In genomic region chr3:195909645-195910498, GRCh38 we compare ENCODE assay signal across 8 cellular contexts. TPM values are rescaled to one million over a fixed set of nuclear protein-coding genes. Genes with fewer than 3 reads are reported as not detected.
A peak's percentile ranks its signal among the peaks of the same experiment; 100 is the strongest.
DNase-seq lines count a peak whose midpoint lies in the region; ATAC-seq and TF ChIP-seq lines count a peak whose summit lies in the region.

No MANE protein-coding gene starts in this region.

- H3K4me3 Mint-ChIP-seq in nephron: peak overlapping the region; percentile 79 to 83 (median 81)
- H3K4me3 Mint-ChIP-seq in stimulated activated naive CD8-positive, alpha-beta T cell treated with anti-CD3 and anti-CD28 coated beads, Interleukin-15, Interleukin-2, amounts not matched to agents 100 ng/mL and 50 ng/mL, for 24 hours: peak overlapping the region; percentile 66

- no peaks in the 10 kb centered on the region for H3K36me3 Mint-ChIP-seq in nephron (ENCODE audit: low read depth)
- H3K36me3 Mint-ChIP-seq in stimulated activated naive CD8-positive, alpha-beta T cell treated with anti-CD3 and anti-CD28 coated beads, Interleukin-15, Interleukin-2, amounts not matched to agents 100 ng/mL and 50 ng/mL, for 24 hours (ENCODE audit: low read depth): peaks cover 8% of the 10 kb centered on the region

- peak overlapping the region; percentile 74 to 91 (median 86) for H3K4me3 ChIP-seq in Peyer's patch
- peak overlapping the region; percentile 54 for H3K4me3 ChIP-seq in fibroblast of pulmonary artery (replicated peaks; ENCODE audit: low read depth, low read length)

- H3K36me3 ChIP-seq in Peyer's patch: no peaks in the 10 kb centered on the region

- peak; percentile 43 for ATAC-seq in GM21576 (IDR thresholded peaks at IDR 0.05; ENCODE audit: unreplicated experiment)

- peaks cover 30% of the 10 kb centered on the region for H3K27me3 Mint-ChIP-seq in nephron (ENCODE audit: low read depth)
- H3K27me3 Mint-ChIP-seq in stimulated activated naive CD8-positive, alpha-beta T cell treated with anti-CD3 and anti-CD28 coated beads, Interleukin-15, Interleukin-2, amounts not matched to agents 100 ng/mL and 50 ng/mL, for 24 hours: no peaks in the 10 kb centered on the region

- H3K27ac Mint-ChIP-seq in nephron: peak overlapping the region in 2 of 3 experiments; percentile 32 to 33
- peak overlapping the region; percentile 58 for H3K27ac Mint-ChIP-seq in stimulated activated naive CD8-positive, alpha-beta T cell treated with anti-CD3 and anti-CD28 coated beads, Interleukin-15, Interleukin-2, amounts not matched to agents 100 ng/mL and 50 ng/mL, for 24 hours

- H3K27ac ChIP-seq in Peyer's patch: peak overlapping the region; percentile 51 to 93 (median 78)

- no peaks in the 10 kb centered on the region for H3K9me3 ChIP-seq in Peyer's patch

- H3K4me1 ChIP-seq in Peyer's patch: peaks cover 0 to 29% (median 9%) of the 10 kb centered on the region in 4 donors

- TF ChIP-seq CTCF in Peyer's patch (IDR thresholded peaks at IDR 0.05) (no peak), fibroblast of pulmonary artery (IDR thresholded peaks at IDR 0.05; ENCODE audit: low read length, missing control alignments) (no peak), nephron (IDR thresholded peaks at IDR 0.05; ENCODE audit: unreplicated experiment in 3 of 3) (no peak)

- peak; percentile 99 for DNase-seq in D341Med (ENCODE audit: low spot score)
- peak; percentile 42 for DNase-seq in KG1 (lab: John Stamatoyannopoulos, UW)
- DNase-seq in Peyer's patch: peak; percentile 91 to 95 (median 93)
- peak; percentile 82 for DNase-seq in activated T-helper 9 cell treated with anti-CD3 and anti-CD28 coated beads, Interleukin-2, amount 50 U/mL, for 16 hours (ENCODE audit: low read depth)
- DNase-seq in fibroblast of pulmonary artery (ENCODE audit: low read depth): peak; percentile 68

- no peaks in the 10 kb centered on the region for H3K27me3 ChIP-seq in Peyer's patch

- no peaks in the 10 kb centered on the region for H3K9me3 Mint-ChIP-seq in nephron
- H3K9me3 Mint-ChIP-seq in stimulated activated naive CD8-positive, alpha-beta T cell treated with anti-CD3 and anti-CD28 coated beads, Interleukin-15, Interleukin-2, amounts not matched to agents 100 ng/mL and 50 ng/mL, for 24 hours: no peaks in the 10 kb centered on the region

- peaks cover 34% of the 10 kb centered on the region for H3K4me1 Mint-ChIP-seq in nephron
- peaks cover 48% of the 10 kb centered on the region for H3K4me1 Mint-ChIP-seq in stimulated activated naive CD8-positive, alpha-beta T cell treated with anti-CD3 and anti-CD28 coated beads, Interleukin-15, Interleukin-2, amounts not matched to agents 100 ng/mL and 50 ng/mL, for 24 hours (ENCODE audit: low read depth)

- TF ChIP-seq POLR2A in Peyer's patch (IDR thresholded peaks at IDR 0.05): no peak

RNA-seq across cellular contexts. Expression of gene TNK2, which starts 1.5 kb away (rescaled TPM):
- 100 to 1,000 TPM in 1 of 4 donors, 10 to 100 TPM in 3; 18.6 to 149 (median 24.6) TPM for total RNA-seq in Peyer's patch

Comparison
In these comparisons a context has a peak if more than half of its experiments do, and no peak if none do; other contexts are left out.
1. Peak in every context shown above with its lines: DNase-seq, ATAC-seq, H3K4me3 ChIP-seq and H3K27ac ChIP-seq.
2. DNase-seq: peak in every context shown above with its lines; median percentile 99 in D341Med; 93 in Peyer's patch; 82 in activated T-helper 9 cell treated with anti-CD3 and anti-CD28 coated beads, Interleukin-2, amount 50 U/mL, for 16 hours; 68 in fibroblast of pulmonary artery; 42 in KG1.